Comparison of ENCODE assay signal across 9 cellular contexts in the genomic region with DNA sequence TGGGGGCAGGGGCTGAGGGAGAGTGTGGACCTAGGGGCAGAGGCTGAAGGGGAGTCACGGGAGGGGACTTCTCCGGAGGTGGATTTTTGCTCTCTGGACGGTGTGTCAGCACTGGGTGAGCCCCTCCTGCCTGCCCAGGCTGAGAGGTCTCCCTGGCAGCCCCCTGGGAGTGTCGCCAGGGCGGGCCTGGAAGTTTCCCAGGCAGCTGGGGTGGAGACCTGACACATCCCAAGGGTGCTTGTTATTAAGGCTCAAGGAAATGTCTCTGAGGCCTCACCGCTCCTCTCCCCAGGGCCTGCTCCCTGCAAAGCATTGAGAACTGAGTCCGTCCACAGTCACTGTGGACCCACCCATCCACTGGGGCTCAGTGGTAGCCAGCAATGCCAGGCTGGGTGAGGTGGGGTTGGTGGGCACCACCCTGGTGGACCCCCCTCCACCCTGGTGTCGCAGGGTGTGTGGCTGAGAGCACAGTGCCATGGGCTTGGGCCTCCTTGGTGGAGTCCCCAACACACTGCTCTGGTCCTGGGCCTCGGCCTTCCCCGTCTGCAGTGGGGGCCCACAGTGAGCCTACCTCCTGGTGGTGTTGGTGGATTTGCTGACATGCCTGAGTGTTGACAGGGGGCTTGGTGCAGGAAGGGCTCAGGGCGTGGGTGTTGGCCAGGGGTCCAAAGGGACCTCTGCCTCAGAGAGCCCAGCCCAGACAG. TPM values are rescaled to one million over a fixed set of nuclear protein-coding genes. Genes with fewer than 3 reads are reported as not detected.
A peak's percentile ranks its signal among the peaks of the same experiment; 100 is the strongest.
DNase-seq lines count a peak whose midpoint lies in the region; ATAC-seq and TF ChIP-seq lines count a peak whose summit lies in the region.
"Had no signal": no experiment of that assay in that cellular context is flagged by ENCODE, and none has a peak within 500 bp of the region (broad histone marks: within the 10 kb centered on the region; RNA-seq: fewer than 3 reads in every experiment).

No MANE protein-coding gene starts in this region.

- POLR2A ChIA-PET in activated CD4-positive, alpha-beta T cell treated with anti-CD3 and anti-CD28 coated beads, Interleukin-2, amount 10 ng/mL, durations not matched to agents 7 days and 5 days (lab: Charles Lee): no interaction called here

- intact Hi-C loops in thyroid gland (cut with DNase I) (no loop called here), posterior vena cava (cut with DNase I) (loop anchor here in 1 of 2 donors (5.0 kb wide), 1 partner anchor 67 kb away; no protein-coding TSS in a partner anchor)

- peak overlapping the region; percentile 60 for H3K27ac Mint-ChIP-seq in activated CD4-positive, alpha-beta T cell treated with anti-CD3 and anti-CD28 coated beads, Interleukin-2, amount 10 ng/mL, durations not matched to agents 7 days and 5 days
- peak overlapping the region; percentile 86 for H3K27ac Mint-ChIP-seq in memory B cell

- H3K9me3 ChIP-seq in thyroid gland: no peaks in the 10 kb centered on the region

- peaks cover 14% of the 10 kb centered on the region for H3K36me3 Mint-ChIP-seq in activated CD4-positive, alpha-beta T cell treated with anti-CD3 and anti-CD28 coated beads, Interleukin-2, amount 10 ng/mL, durations not matched to agents 7 days and 5 days (ENCODE audit: low read depth)
- H3K36me3 Mint-ChIP-seq in memory B cell: no peaks in the 10 kb centered on the region

- CTCF ChIA-PET in activated CD4-positive, alpha-beta T cell treated with anti-CD3 and anti-CD28 coated beads, Interleukin-2, amount 10 ng/mL, durations not matched to agents 7 days and 5 days (lab: Charles Lee): no interaction called here

- H3K4me3 ChIP-seq in thyroid gland (replicated peaks in 1 of 3): no peak overlapping the region

- no peak for ATAC-seq in memory B cell (ENCODE audit: low read depth)
- no peak for ATAC-seq in GM18520 (IDR thresholded peaks at IDR 0.05; ENCODE audit: unreplicated experiment)
- no peak for ATAC-seq in HG03196 (IDR thresholded peaks at IDR 0.05; ENCODE audit: unreplicated experiment)

- no peak for DNase-seq in activated CD4-positive, alpha-beta T cell treated with anti-CD3 and anti-CD28 coated beads, Interleukin-2, amount 10 ng/mL, durations not matched to agents 7 days and 5 days
- no peak for DNase-seq in activated CD4-positive, alpha-beta T cell treated with anti-CD3 and anti-CD28 coated beads for 48 hours
- DNase-seq in caudate nucleus (lab: John Stamatoyannopoulos, UW) (no peak), memory B cell (ENCODE audit: low spot score in 2 of 2) (no peak), thyroid gland (no peak), posterior vena cava (ENCODE audit: low spot score) (no peak)

- peaks cover 35% of the 10 kb centered on the region for H3K4me1 Mint-ChIP-seq in activated CD4-positive, alpha-beta T cell treated with anti-CD3 and anti-CD28 coated beads, Interleukin-2, amount 10 ng/mL, durations not matched to agents 7 days and 5 days
- H3K4me1 Mint-ChIP-seq in memory B cell: peaks cover 48% of the 10 kb centered on the region

- TF ChIP-seq CTCF in thyroid gland (IDR thresholded peaks at IDR 0.05): no peak

- no peaks in the 10 kb centered on the region for H3K9me3 Mint-ChIP-seq in activated CD4-positive, alpha-beta T cell treated with anti-CD3 and anti-CD28 coated beads, Interleukin-2, amount 10 ng/mL, durations not matched to agents 7 days and 5 days
- H3K9me3 Mint-ChIP-seq in memory B cell: no peaks in the 10 kb centered on the region

- H3K4me3 Mint-ChIP-seq in activated CD4-positive, alpha-beta T cell treated with anti-CD3 and anti-CD28 coated beads, Interleukin-2, amount 10 ng/mL, durations not matched to agents 7 days and 5 days: peak overlapping the region; percentile 30
- peak overlapping the region; percentile 86 for H3K4me3 Mint-ChIP-seq in memory B cell

- 31 to 59% methylated on average over 3 to 8 of the region's 11 CpGs for WGBS in thyroid gland, 2 donors

- no peak for TF ChIP-seq POLR2A in thyroid gland (IDR thresholded peaks at IDR 0.05)

- H3K4me1 ChIP-seq in thyroid gland: peaks cover 66 to 80% of the 10 kb centered on the region in 2 donors

- no peaks in the 10 kb centered on the region for H3K27me3 Mint-ChIP-seq in activated CD4-positive, alpha-beta T cell treated with anti-CD3 and anti-CD28 coated beads, Interleukin-2, amount 10 ng/mL, durations not matched to agents 7 days and 5 days
- no peaks in the 10 kb centered on the region for H3K27me3 Mint-ChIP-seq in memory B cell

- no peaks in the 10 kb centered on the region for H3K36me3 ChIP-seq in thyroid gland

- H3K27ac ChIP-seq in caudate nucleus (ENCODE audit: low read depth, low read length) (peak overlapping the region; percentile 87), thyroid gland (peak overlapping the region; percentile 38 to 97 (median 90))
- H3K27ac ChIP-seq: KMS-11 had no signal

- H3K27me3 ChIP-seq in thyroid gland: no peaks in the 10 kb centered on the region

RNA-seq across cellular contexts. Expression of gene CD81, which starts 2.5 kb away (rescaled TPM):
- 100 to 1,000 TPM; 137 to 157 TPM for total RNA-seq in activated CD4-positive, alpha-beta T cell treated with anti-CD3 and anti-CD28 coated beads, Interleukin-2, amount 10 ng/mL, durations not matched to agents 7 days and 5 days
- total RNA-seq in thyroid gland: 100 to 1,000 TPM; 264 to 370 (median 298) TPM
- total RNA-seq in posterior vena cava: 100 to 1,000 TPM; 616 to 784 TPM

RNA-seq across cellular contexts. Expression of gene TSSC4, which starts 20.9 kb away (rescaled TPM):
- 10 to 100 TPM; 31.1 to 47.5 TPM for total RNA-seq in activated CD4-positive, alpha-beta T cell treated with anti-CD3 and anti-CD28 coated beads, Interleukin-2, amount 10 ng/mL, durations not matched to agents 7 days and 5 days
- 10 to 100 TPM; 37.5 to 62.3 (median 45.1) TPM for total RNA-seq in thyroid gland
- total RNA-seq in posterior vena cava: 10 to 100 TPM; 47.4 to 49.6 TPM
